Comparison of ENCODE assay signal across 15 cellular contexts in the genomic region with DNA sequence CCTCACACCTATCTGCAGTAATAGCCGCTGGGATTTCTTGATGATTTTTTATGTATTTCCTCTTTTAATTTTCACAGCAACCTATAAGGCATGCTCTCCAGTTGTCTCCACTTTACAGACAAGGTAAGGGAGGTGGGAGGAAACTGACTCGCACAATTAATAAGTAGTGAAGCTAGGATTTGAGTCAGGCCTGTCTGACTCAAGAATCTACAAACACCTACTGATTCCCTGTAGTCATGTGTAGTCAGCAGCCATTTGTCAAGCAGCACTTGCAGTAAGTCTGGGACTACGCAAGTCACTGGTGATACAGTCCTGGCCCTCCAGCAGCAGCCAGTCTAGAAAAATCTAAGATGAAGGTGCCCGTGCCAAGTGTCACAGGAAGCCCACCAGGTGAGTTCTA.
A peak's percentile ranks its signal among the peaks of the same experiment; 100 is the strongest.
DNase-seq lines count a peak whose midpoint lies in the region; ATAC-seq and TF ChIP-seq lines count a peak whose summit lies in the region.
"Had no signal": no experiment of that assay in that cellular context is flagged by ENCODE, and none has a peak within 500 bp of the region (broad histone marks: within the 10 kb centered on the region; RNA-seq: fewer than 3 reads in every experiment).

No MANE protein-coding gene starts in this region.

- H3K27ac Mint-ChIP-seq in activated naive CD4-positive, alpha-beta T cell treated with anti-CD3 and anti-CD28 coated beads, Interleukin-2, amount 50 U/mL, for 72 hours = no peak overlapping the region
- H3K27ac Mint-ChIP-seq: activated T-helper 2 cell treated with anti-CD3 and anti-CD28 coated beads, Interferon-gamma antibody, Interleukin-2, Interleukin-4, amounts not matched to agents 10 μg/mL and 5 μg/mL and 100 μg/mL, durations not matched to agents 14 hours and 24 hours and 36 hours; effector memory CD8-positive, alpha-beta T cell; stimulated activated naive CD8-positive, alpha-beta T cell treated with anti-CD3 and anti-CD28 coated beads, Interleukin-15, Interleukin-2, amounts not matched to agents 100 ng/mL and 50 ng/mL, for 24 hours had no signal

- DNase-seq in activated naive CD4-positive, alpha-beta T cell treated with anti-CD3 and anti-CD28 coated beads, Interleukin-2, amount 50 U/mL, for 72 hours (ENCODE audit: low spot score in 2 of 2) = peak in 1 of 2 donors; percentile 19
- no peak for DNase-seq in activated naive CD4-positive, alpha-beta T cell treated with Interleukin-2 at 50 U/mL for 16 hours
- peak; percentile 22 for DNase-seq in HK-2 (ENCODE audit: unreplicated experiment)
- DNase-seq in amniotic epithelial cell (ENCODE audit: low read depth) = peak; percentile 54
- DNase-seq in osteoblast (ENCODE audit: insufficient read length, low spot score, missing footprints) = peak; percentile 6
- no peak for DNase-seq in NCI-H774 (lab: John Stamatoyannopoulos, UW)
- DNase-seq in NCI-H1105 (lab: John Stamatoyannopoulos, UW) = no peak
- no peak for DNase-seq in dermis blood vessel endothelial cell
- DNase-seq: aorta, NCI-H446 treated with DMSO at 0.1 percent for 48 hours had no signal

- no peak overlapping the region for H3K27ac ChIP-seq in osteoblast (ENCODE audit: low read depth, low read length)
- H3K27ac ChIP-seq: heart left ventricle, neutrophil had no signal

- H2AFZ ChIP-seq in osteoblast (ENCODE audit: low read length) = no peak overlapping the region

- no peak for TF ChIP-seq CTCF in osteoblast (IDR thresholded peaks at IDR 0.05; ENCODE audit: extremely low read depth, low read depth, low read length)

- H3K36me3 ChIP-seq in osteoblast (ENCODE audit: insufficient read depth, low read length) = no peaks in the 10 kb centered on the region
- H3K36me3 ChIP-seq: heart left ventricle, neutrophil had no signal

- no peaks in the 10 kb centered on the region for H4K20me1 ChIP-seq in osteoblast (ENCODE audit: insufficient read depth, low read length)

- peaks cover 17% of the 10 kb centered on the region for H3K27me3 ChIP-seq in osteoblast (ENCODE audit: insufficient read depth, low read length)

- H3K4me3 ChIP-seq in osteoblast (ENCODE audit: insufficient read depth, low read length) = no peak overlapping the region
- H3K4me3 ChIP-seq: heart left ventricle had no signal

- peak; percentile 89 to 99 for ATAC-seq in activated naive CD4-positive, alpha-beta T cell treated with anti-CD3 and anti-CD28 coated beads, Interleukin-2, amount 50 U/mL, for 72 hours
- ATAC-seq: effector memory CD8-positive, alpha-beta T cell had no signal

- H3K4me1 ChIP-seq in osteoblast (ENCODE audit: insufficient read depth, low read length) = no peaks in the 10 kb centered on the region

- H3K4me2 ChIP-seq in osteoblast (ENCODE audit: insufficient read depth, low read length) = no peak overlapping the region

- no peaks in the 10 kb centered on the region for H3K9me3 ChIP-seq in osteoblast (ENCODE audit: low read depth, low read length)
- H3K9me3 ChIP-seq: heart left ventricle, neutrophil had no signal

- H3K36me3 Mint-ChIP-seq in activated naive CD4-positive, alpha-beta T cell treated with anti-CD3 and anti-CD28 coated beads, Interleukin-2, amount 50 U/mL, for 72 hours = no peaks in the 10 kb centered on the region

- no peaks in the 10 kb centered on the region for H3K9me3 Mint-ChIP-seq in activated naive CD4-positive, alpha-beta T cell treated with anti-CD3 and anti-CD28 coated beads, Interleukin-2, amount 50 U/mL, for 72 hours
- H3K9me3 Mint-ChIP-seq: activated T-helper 2 cell treated with anti-CD3 and anti-CD28 coated beads, Interferon-gamma antibody, Interleukin-2, Interleukin-4, amounts not matched to agents 10 μg/mL and 5 μg/mL and 100 μg/mL, durations not matched to agents 14 hours and 24 hours and 36 hours; effector memory CD8-positive, alpha-beta T cell; stimulated activated naive CD8-positive, alpha-beta T cell treated with anti-CD3 and anti-CD28 coated beads, Interleukin-15, Interleukin-2, amounts not matched to agents 100 ng/mL and 50 ng/mL, for 24 hours had no signal

- no peaks in the 10 kb centered on the region for H3K79me2 ChIP-seq in osteoblast (ENCODE audit: insufficient read depth, low read length)

Comparison
In these comparisons a context has a peak if more than half of its experiments do, and no peak if none do; other contexts are left out.
1. DNase-seq: peak in HK-2 (single experiment), amniotic epithelial cell (single experiment) and osteoblast (single experiment); none in activated naive CD4-positive, alpha-beta T cell treated with Interleukin-2 at 50 U/mL for 16 hours (single experiment), NCI-H774 (single experiment), NCI-H1105 (single experiment) and dermis blood vessel endothelial cell (single experiment).